ENCODE assay signal across 1 cellular context in the genomic region with DNA sequence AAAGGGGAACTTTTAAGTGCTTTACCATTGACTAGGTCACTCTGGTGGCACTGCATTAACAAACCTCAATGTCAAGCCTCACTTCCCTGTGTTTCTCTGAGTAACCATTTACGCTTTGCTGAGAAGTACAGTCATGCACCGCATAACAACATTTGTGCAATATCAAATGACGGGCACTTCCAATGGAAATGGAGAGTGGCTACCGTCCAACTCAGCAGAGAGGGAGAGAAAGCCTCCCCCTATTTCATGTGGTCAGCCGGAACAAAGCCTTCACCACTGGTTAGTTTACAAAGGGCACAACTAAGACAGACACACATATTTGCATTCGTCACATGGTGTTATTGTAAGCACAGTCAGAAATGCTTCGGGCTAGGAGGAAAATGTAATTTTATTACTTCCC.
TF ChIP-seq lines count a peak whose summit lies in the region.

No MANE protein-coding gene starts in this region.

TF ChIP-seq in GM23338, 12 proteins besides CTCF, POLR2A, EP300 and RAD21:
- TF ChIP-seq NANOG (IDR thresholded peaks at IDR 0.05; ENCODE audit: borderline replicate concordance) (no peak), ZNF114 (CRISPR knock-in tag; IDR thresholded peaks at IDR 0.05) (no peak), EZH2phosphoT487 (IDR thresholded peaks at IDR 0.05; ENCODE audit: unreplicated experiment) (no peak), POLR2AphosphoS5 (IDR thresholded peaks at IDR 0.05; ENCODE audit: low read depth) (no peak), JUNB (IDR thresholded peaks at IDR 0.05; ENCODE audit: unreplicated experiment) (no peak), EZH2 (IDR thresholded peaks at IDR 0.05; ENCODE audit: low read depth, unreplicated experiment) (no peak), ZNF331 (CRISPR knock-in tag; IDR thresholded peaks at IDR 0.05; ENCODE audit: low read depth) (no peak), CREB1 (CRISPR knock-in tag; IDR thresholded peaks at IDR 0.05; ENCODE audit: low read depth) (no peak), STAT1 (IDR thresholded peaks at IDR 0.05; ENCODE audit: unreplicated experiment) (no peak)
- TF ChIP-seq, protein P1, sequence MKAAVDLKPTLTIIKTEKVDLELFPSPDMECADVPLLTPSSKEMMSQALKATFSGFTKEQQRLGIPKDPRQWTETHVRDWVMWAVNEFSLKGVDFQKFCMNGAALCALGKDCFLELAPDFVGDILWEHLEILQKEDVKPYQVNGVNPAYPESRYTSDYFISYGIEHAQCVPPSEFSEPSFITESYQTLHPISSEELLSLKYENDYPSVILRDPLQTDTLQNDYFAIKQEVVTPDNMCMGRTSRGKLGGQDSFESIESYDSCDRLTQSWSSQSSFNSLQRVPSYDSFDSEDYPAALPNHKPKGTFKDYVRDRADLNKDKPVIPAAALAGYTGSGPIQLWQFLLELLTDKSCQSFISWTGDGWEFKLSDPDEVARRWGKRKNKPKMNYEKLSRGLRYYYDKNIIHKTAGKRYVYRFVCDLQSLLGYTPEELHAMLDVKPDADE (IDR thresholded peaks at IDR 0.05), result no peak
- TF ChIP-seq, protein P2, sequence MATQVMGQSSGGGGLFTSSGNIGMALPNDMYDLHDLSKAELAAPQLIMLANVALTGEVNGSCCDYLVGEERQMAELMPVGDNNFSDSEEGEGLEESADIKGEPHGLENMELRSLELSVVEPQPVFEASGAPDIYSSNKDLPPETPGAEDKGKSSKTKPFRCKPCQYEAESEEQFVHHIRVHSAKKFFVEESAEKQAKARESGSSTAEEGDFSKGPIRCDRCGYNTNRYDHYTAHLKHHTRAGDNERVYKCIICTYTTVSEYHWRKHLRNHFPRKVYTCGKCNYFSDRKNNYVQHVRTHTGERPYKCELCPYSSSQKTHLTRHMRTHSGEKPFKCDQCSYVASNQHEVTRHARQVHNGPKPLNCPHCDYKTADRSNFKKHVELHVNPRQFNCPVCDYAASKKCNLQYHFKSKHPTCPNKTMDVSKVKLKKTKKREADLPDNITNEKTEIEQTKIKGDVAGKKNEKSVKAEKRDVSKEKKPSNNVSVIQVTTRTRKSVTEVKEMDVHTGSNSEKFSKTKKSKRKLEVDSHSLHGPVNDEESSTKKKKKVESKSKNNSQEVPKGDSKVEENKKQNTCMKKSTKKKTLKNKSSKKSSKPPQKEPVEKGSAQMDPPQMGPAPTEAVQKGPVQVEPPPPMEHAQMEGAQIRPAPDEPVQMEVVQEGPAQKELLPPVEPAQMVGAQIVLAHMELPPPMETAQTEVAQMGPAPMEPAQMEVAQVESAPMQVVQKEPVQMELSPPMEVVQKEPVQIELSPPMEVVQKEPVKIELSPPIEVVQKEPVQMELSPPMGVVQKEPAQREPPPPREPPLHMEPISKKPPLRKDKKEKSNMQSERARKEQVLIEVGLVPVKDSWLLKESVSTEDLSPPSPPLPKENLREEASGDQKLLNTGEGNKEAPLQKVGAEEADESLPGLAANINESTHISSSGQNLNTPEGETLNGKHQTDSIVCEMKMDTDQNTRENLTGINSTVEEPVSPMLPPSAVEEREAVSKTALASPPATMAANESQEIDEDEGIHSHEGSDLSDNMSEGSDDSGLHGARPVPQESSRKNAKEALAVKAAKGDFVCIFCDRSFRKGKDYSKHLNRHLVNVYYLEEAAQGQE (IDR thresholded peaks at IDR 0.05; ENCODE audit: unreplicated experiment), result no peak
- TF ChIP-seq, protein P3, sequence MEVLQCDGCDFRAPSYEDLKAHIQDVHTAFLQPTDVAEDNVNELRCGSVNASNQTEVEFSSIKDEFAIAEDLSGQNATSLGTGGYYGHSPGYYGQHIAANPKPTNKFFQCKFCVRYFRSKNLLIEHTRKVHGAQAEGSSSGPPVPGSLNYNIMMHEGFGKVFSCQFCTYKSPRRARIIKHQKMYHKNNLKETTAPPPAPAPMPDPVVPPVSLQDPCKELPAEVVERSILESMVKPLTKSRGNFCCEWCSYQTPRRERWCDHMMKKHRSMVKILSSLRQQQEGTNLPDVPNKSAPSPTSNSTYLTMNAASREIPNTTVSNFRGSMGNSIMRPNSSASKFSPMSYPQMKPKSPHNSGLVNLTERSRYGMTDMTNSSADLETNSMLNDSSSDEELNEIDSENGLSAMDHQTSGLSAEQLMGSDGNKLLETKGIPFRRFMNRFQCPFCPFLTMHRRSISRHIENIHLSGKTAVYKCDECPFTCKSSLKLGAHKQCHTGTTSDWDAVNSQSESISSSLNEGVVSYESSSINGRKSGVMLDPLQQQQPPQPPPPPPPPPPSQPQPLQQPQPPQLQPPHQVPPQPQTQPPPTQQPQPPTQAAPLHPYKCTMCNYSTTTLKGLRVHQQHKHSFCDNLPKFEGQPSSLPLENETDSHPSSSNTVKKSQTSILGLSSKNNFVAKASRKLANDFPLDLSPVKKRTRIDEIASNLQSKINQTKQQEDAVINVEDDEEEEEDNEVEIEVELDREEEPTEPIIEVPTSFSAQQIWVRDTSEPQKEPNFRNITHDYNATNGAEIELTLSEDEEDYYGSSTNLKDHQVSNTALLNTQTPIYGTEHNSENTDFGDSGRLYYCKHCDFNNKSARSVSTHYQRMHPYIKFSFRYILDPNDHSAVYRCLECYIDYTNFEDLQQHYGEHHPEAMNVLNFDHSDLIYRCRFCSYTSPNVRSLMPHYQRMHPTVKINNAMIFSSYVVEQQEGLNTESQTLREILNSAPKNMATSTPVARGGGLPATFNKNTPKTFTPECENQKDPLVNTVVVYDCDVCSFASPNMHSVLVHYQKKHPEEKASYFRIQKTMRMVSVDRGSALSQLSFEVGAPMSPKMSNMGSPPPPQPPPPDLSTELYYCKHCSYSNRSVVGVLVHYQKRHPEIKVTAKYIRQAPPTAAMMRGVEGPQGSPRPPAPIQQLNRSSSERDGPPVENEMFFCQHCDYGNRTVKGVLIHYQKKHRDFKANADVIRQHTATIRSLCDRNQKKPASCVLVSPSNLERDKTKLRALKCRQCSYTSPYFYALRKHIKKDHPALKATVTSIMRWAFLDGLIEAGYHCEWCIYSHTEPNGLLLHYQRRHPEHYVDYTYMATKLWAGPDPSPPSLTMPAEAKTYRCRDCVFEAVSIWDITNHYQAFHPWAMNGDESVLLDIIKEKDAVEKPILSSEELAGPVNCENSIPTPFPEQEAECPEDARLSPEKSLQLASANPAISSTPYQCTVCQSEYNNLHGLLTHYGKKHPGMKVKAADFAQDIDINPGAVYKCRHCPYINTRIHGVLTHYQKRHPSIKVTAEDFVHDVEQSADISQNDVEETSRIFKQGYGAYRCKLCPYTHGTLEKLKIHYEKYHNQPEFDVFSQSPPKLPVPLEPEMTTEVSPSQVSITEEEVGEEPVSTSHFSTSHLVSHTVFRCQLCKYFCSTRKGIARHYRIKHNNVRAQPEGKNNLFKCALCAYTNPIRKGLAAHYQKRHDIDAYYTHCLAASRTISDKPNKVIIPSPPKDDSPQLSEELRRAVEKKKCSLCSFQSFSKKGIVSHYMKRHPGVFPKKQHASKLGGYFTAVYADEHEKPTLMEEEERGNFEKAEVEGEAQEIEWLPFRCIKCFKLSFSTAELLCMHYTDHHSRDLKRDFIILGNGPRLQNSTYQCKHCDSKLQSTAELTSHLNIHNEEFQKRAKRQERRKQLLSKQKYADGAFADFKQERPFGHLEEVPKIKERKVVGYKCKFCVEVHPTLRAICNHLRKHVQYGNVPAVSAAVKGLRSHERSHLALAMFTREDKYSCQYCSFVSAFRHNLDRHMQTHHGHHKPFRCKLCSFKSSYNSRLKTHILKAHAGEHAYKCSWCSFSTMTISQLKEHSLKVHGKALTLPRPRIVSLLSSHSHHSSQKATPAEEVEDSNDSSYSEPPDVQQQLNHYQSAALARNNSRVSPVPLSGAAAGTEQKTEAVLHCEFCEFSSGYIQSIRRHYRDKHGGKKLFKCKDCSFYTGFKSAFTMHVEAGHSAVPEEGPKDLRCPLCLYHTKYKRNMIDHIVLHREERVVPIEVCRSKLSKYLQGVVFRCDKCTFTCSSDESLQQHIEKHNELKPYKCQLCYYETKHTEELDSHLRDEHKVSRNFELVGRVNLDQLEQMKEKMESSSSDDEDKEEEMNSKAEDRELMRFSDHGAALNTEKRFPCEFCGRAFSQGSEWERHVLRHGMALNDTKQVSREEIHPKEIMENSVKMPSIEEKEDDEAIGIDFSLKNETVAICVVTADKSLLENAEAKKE (CRISPR knock-in tag; IDR thresholded peaks at IDR 0.05), result no peak
